In genomic region chr5:141558150-141558549, GRCh38 we compare ENCODE assay signal across 8 cellular contexts.
A peak's percentile ranks its signal among the peaks of the same experiment; 100 is the strongest.
DNase-seq lines count a peak whose midpoint lies in the region; ATAC-seq and TF ChIP-seq lines count a peak whose summit lies in the region.

No MANE protein-coding gene starts in this region.

- H3K27me3 Mint-ChIP-seq in stimulated activated naive CD8-positive, alpha-beta T cell treated with anti-CD3 and anti-CD28 coated beads, Interleukin-15, Interleukin-2, amounts not matched to agents 100 ng/mL and 50 ng/mL, for 24 hours = no peaks in the 10 kb centered on the region

- intact Hi-C loops in right lobe of liver (cut with DNase I) (loop anchor here in 1 of 2 donors (10.0 kb wide), 1 partner anchor 153 kb away; the partner anchor contains the start of genes PCDHGA9 and PCDHGB6), aorta (cut with DNase I) (loop anchor here in 1 of 2 donors (2.0 to 5.0 kb wide), 3 partner anchors 33 to 151 kb away; partner anchors contain the start of gene PCDHGB6)

- no peak for TF ChIP-seq POLR2A in right lobe of liver (IDR thresholded peaks at IDR 0.05)

- H3K27ac ChIP-seq in angular gyrus (ENCODE audit: low read depth, low read length) (peak overlapping the region; percentile 92), right lobe of liver (peak overlapping the region; percentile 52 to 66 (median 61)), aorta (ENCODE audit: low read depth in 1 of 2, low read length in 2 of 2) (peak overlapping the region; percentile 1 to 63)

- H3K4me3 ChIP-seq in right lobe of liver (peak overlapping the region in 1 of 3 donors; percentile 37), aorta (ENCODE audit: low read length in 2 of 2) (no peak overlapping the region)

- no peak for ATAC-seq in stimulated activated naive CD8-positive, alpha-beta T cell treated with anti-CD3 and anti-CD28 coated beads, Interleukin-15, Interleukin-2, amounts not matched to agents 100 U/mL and 50 U/mL, for 24 hours
- ATAC-seq in right lobe of liver (peak in 2 of 4 donors; percentile 1 to 17), aorta (ENCODE audit: low FRiP score) (no peak), esophagus mucosa (no peak)

- H3K9me3 Mint-ChIP-seq in stimulated activated naive CD8-positive, alpha-beta T cell treated with anti-CD3 and anti-CD28 coated beads, Interleukin-15, Interleukin-2, amounts not matched to agents 100 ng/mL and 50 ng/mL, for 24 hours = no peaks in the 10 kb centered on the region

- peaks cover 83% of the 10 kb centered on the region for H3K36me3 Mint-ChIP-seq in stimulated activated naive CD8-positive, alpha-beta T cell treated with anti-CD3 and anti-CD28 coated beads, Interleukin-15, Interleukin-2, amounts not matched to agents 100 ng/mL and 50 ng/mL, for 24 hours (ENCODE audit: low read depth)

- DNase-seq in stimulated activated naive CD8-positive, alpha-beta T cell treated with anti-CD3 and anti-CD28 coated beads, Interleukin-15, Interleukin-2, amounts not matched to agents 100 U/mL and 50 U/mL, for 24 hours = no peak
- DNase-seq in right lobe of liver (no peak), aorta (no peak), middle frontal gyrus (ENCODE audit: extremely low spot score, low spot score) (no peak), NCI-H524 treated with DMSO at 0.1 percent for 48 hours (lab: John Stamatoyannopoulos, UW) (no peak)

- H3K36me3 ChIP-seq in right lobe of liver = peaks cover 0 to 15% (median 6%) of the 10 kb centered on the region in 4 donors
- peaks cover 2 to 7% of the 10 kb centered on the region in 2 donors for H3K36me3 ChIP-seq in aorta (ENCODE audit: control insufficient read depth in 1 of 2, insufficient read depth in 2 of 2, low read length in 1 of 2)

- no peaks in the 10 kb centered on the region for H3K9me3 ChIP-seq in right lobe of liver
- H3K9me3 ChIP-seq in aorta (ENCODE audit: control insufficient read depth, low read length) = no peaks in the 10 kb centered on the region

- TF ChIP-seq CTCF in right lobe of liver (IDR thresholded peaks at IDR 0.05) = no peak

- no peak overlapping the region for H3K4me3 Mint-ChIP-seq in stimulated activated naive CD8-positive, alpha-beta T cell treated with anti-CD3 and anti-CD28 coated beads, Interleukin-15, Interleukin-2, amounts not matched to agents 100 ng/mL and 50 ng/mL, for 24 hours

- H3K4me1 Mint-ChIP-seq in stimulated activated naive CD8-positive, alpha-beta T cell treated with anti-CD3 and anti-CD28 coated beads, Interleukin-15, Interleukin-2, amounts not matched to agents 100 ng/mL and 50 ng/mL, for 24 hours (ENCODE audit: low read depth) = peaks cover 23% of the 10 kb centered on the region

- H3K4me1 ChIP-seq in right lobe of liver (peaks cover 0 to 12% (median 5%) of the 10 kb centered on the region in 4 donors), aorta (ENCODE audit: control insufficient read depth in 1 of 2, insufficient read depth in 2 of 2, low read length in 2 of 2) (peaks cover 2% of the 10 kb centered on the region in 2 donors)

- H3K27me3 ChIP-seq in right lobe of liver = no peaks in the 10 kb centered on the region
- no peaks in the 10 kb centered on the region for H3K27me3 ChIP-seq in aorta (ENCODE audit: control insufficient read depth in 1 of 2, insufficient read depth in 2 of 2, low read length in 1 of 2)

- 53% methylated on average over 6 of the region's 6 CpGs for whole genome bisulfite sequencing in right lobe of liver (ENCODE audit: insufficient coverage, low coverage, low lambda C conversion rate, missing lambda C conversion rate)
- WGBS in aorta, 2 donors = 37 to 43% methylated on average over 6 of the region's 6 CpGs

- H3K27ac Mint-ChIP-seq in stimulated activated naive CD8-positive, alpha-beta T cell treated with anti-CD3 and anti-CD28 coated beads, Interleukin-15, Interleukin-2, amounts not matched to agents 100 ng/mL and 50 ng/mL, for 24 hours = peak overlapping the region; percentile 38

Comparison
In these comparisons a context has a peak if more than half of its experiments do, and no peak if none do; other contexts are left out.
1. H3K27ac ChIP-seq: peak in every context shown above with its lines; median percentile 92 in angular gyrus; 61 in right lobe of liver; 32 in aorta.